ENCODE assay signal across 8 cellular contexts in the genomic region with DNA sequence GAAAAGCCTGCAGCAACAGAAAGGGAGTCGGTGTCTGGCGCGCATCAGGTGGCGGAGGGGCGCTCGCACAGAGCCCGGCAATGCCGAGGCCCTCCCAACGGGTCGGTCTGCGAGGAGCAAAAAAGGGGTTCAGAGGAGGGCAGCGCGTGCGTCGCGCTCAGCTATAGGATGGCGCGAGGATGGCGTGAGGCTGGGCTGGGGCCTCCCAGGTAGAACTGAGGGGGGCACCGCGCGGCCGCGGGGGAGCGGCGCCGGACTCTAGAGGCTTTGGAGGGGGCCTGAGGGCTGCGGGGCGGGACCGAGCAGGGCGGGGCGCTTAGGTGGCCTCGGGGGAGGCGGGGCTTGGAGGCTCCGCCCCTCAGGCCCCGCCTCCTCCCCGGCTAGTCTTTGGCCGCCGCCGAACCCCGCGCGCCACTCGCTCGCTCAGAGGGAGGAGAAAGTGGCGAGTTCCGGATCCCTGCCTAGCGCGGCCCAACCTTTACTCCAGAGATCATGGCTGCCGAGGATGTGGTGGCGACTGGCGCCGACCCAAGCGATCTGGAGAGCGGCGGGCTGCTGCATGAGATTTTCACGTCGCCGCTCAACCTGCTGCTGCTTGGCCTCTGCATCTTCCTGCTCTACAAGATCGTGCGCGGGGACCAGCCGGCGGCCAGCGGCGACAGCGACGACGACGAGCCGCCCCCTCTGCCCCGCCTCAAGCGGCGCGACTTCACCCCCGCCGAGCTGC. TPM values are rescaled to one million over a fixed set of nuclear protein-coding genes. Genes with fewer than 3 reads are reported as not detected.
DNase-seq lines count a peak whose midpoint lies in the region; ATAC-seq and TF ChIP-seq lines count a peak whose summit lies in the region.

Gene PGRMC1, plus strand, starts transcription at position 414 of the 727 bp plus-strand sequence. Its CDS starts 79 bp downstream, at position 493.

- in situ Hi-C loops in GM18951 (cut with MboI; ENCODE audit: low sequenced_read_pairs, unreplicated experiment): no loop called here

- CTCF ChIA-PET in activated CD4-positive, alpha-beta T cell treated with anti-CD3 and anti-CD28 coated beads, Interleukin-2, amount 10 ng/mL, durations not matched to agents 7 days and 5 days (lab: Charles Lee): interaction anchor here (0.6 kb wide), 1 partner anchor 150 kb away, joined by 3 read pairs; no protein-coding TSS in a partner anchor

- peak within 1 kb of the TSS; percentile 92 for H3K27ac Mint-ChIP-seq in activated CD4-positive, alpha-beta T cell treated with anti-CD3 and anti-CD28 coated beads, Interleukin-2, amount 10 ng/mL, durations not matched to agents 7 days and 5 days

- peak; percentile 78 for DNase-seq in AG10803 (ENCODE audit: low read depth)
- peak; percentile 68 for DNase-seq in NCI-H510A (lab: John Stamatoyannopoulos, UW)
- DNase-seq in activated CD4-positive, alpha-beta T cell treated with anti-CD3 and anti-CD28 coated beads, Interleukin-2, amount 10 ng/mL, durations not matched to agents 7 days and 5 days: peak; percentile 84
- DNase-seq in dedifferentiated amniotic fluid mesenchymal stem cell (ENCODE audit: extremely low spot score): peak; percentile 36
- peak; percentile 84 for DNase-seq in left lobe of liver (ENCODE audit: low spot score)
- DNase-seq in stimulated activated CD4-positive, alpha-beta T cell treated with anti-CD3 and anti-CD28 coated beads, Interleukin-2, amount 100 ng/mL, for 4 hours (ENCODE audit: low read depth): peak; percentile 64

- H3K4me3 ChIP-seq in AG10803 (ENCODE audit: low read length): peak within 1 kb of the TSS; percentile 81

- ATAC-seq in HG03175 (IDR thresholded peaks at IDR 0.05; ENCODE audit: unreplicated experiment) (peak; percentile 92), left lobe of liver (peak; percentile 93)

- no peak for TF ChIP-seq CTCF in AG10803 (conservative IDR thresholded peaks at IDR 0.05; ENCODE audit: low read length)

- peaks cover 24% of the 10 kb centered on the region for H3K27me3 Mint-ChIP-seq in activated CD4-positive, alpha-beta T cell treated with anti-CD3 and anti-CD28 coated beads, Interleukin-2, amount 10 ng/mL, durations not matched to agents 7 days and 5 days

- POLR2A ChIA-PET in activated CD4-positive, alpha-beta T cell treated with anti-CD3 and anti-CD28 coated beads, Interleukin-2, amount 10 ng/mL, durations not matched to agents 7 days and 5 days (lab: Charles Lee): no interaction called here

- peaks cover 38% of the 10 kb centered on the region for H3K4me1 Mint-ChIP-seq in activated CD4-positive, alpha-beta T cell treated with anti-CD3 and anti-CD28 coated beads, Interleukin-2, amount 10 ng/mL, durations not matched to agents 7 days and 5 days

- peak within 1 kb of the TSS; percentile 81 for H3K4me3 Mint-ChIP-seq in activated CD4-positive, alpha-beta T cell treated with anti-CD3 and anti-CD28 coated beads, Interleukin-2, amount 10 ng/mL, durations not matched to agents 7 days and 5 days

- peaks cover 14% of the 10 kb centered on the region for H3K36me3 Mint-ChIP-seq in activated CD4-positive, alpha-beta T cell treated with anti-CD3 and anti-CD28 coated beads, Interleukin-2, amount 10 ng/mL, durations not matched to agents 7 days and 5 days (ENCODE audit: low read depth)

- peak; percentile 88 for TF ChIP-seq POLR2A in GM18951 (IDR thresholded peaks at IDR 0.05; ENCODE audit: extremely low read depth, insufficient read depth, insufficient read length)

- no peaks in the 10 kb centered on the region for H3K9me3 Mint-ChIP-seq in activated CD4-positive, alpha-beta T cell treated with anti-CD3 and anti-CD28 coated beads, Interleukin-2, amount 10 ng/mL, durations not matched to agents 7 days and 5 days

RNA-seq across cellular contexts. Expression of gene PGRMC1, which starts in this region (rescaled TPM):
- total RNA-seq in activated CD4-positive, alpha-beta T cell treated with anti-CD3 and anti-CD28 coated beads, Interleukin-2, amount 10 ng/mL, durations not matched to agents 7 days and 5 days: 10 to 100 TPM; 29.8 to 30.1 TPM
- total RNA-seq in left lobe of liver: 267 TPM

Comparison
In these comparisons a context has a peak if more than half of its experiments do, and no peak if none do; other contexts are left out.
1. Peak in every context shown above with its lines: DNase-seq, ATAC-seq and H3K4me3 ChIP-seq.